In the genomic region with DNA sequence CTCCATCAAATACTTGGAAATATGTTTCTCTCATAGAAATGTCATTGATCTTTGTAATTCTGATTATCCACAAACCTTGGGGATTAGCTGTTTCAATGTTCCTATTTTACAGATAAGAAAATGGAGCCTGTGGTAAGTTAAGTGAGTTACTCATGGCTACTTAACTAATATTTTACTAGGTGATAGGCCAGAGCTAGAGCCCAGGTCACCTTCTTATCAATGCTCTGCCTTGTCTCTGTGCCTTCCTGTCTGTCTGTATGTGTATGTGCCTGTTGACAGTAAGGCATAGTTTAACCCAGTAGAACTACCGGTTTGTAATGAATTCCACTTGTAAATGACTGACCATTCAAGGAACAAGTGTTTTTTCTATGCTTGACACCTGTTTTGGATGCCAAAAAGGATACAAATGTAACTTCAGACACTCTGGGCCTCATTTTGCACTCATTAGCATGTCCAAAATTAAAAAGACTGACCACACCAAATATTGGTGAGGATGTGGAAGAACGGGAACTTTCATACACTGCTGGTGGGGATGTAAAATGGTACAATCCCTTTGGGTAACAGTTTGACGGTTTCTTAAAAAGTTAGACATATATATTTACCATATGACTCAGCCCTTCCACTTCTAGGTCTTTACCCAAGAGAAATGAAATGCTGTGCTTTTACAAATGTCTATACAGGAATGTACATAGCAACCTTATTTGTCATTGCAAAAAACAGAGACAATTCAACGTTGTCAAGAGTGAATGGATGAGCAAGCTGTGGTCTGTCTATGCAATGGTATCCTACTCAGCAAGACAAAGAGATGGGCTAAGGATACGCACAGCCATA, we compare ENCODE assay signal across 8 cellular contexts. TPM values are rescaled to one million over a fixed set of nuclear protein-coding genes. Genes with fewer than 3 reads are reported as not detected.
A peak's percentile ranks its signal among the peaks of the same experiment; 100 is the strongest.
DNase-seq lines count a peak whose midpoint lies in the region; ATAC-seq, FAIRE-seq and TF ChIP-seq lines count a peak whose summit lies in the region.

No MANE protein-coding gene starts in this region.

- H3K27ac ChIP-seq in mesenchymal stem cell (ENCODE audit: low read length, poor library complexity, severe bottlenecking), result peak overlapping the region; percentile 11

- H3K36me3 ChIP-seq in mesenchymal stem cell (ENCODE audit: control insufficient read depth in 1 of 2, insufficient read depth in 2 of 2, low read depth in 1 of 2, low read length in 2 of 2), result no peaks in the 10 kb centered on the region

- no peak overlapping the region for H3K4me3 ChIP-seq in mesenchymal stem cell (ENCODE audit: insufficient read depth in 1 of 2, low read depth in 1 of 2, low read length in 2 of 2)

- no peak for FAIRE-seq in H54 (lab: Jason Lieb, UNC)

- no peak overlapping the region for H3K9ac ChIP-seq in mesenchymal stem cell (ENCODE audit: low read length)

- no peak overlapping the region for H3K14ac ChIP-seq in mesenchymal stem cell (ENCODE audit: low read length in 2 of 2)

- peak overlapping the region; percentile 96 for H3K27ac Mint-ChIP-seq in activated T-helper 17 cell treated with anti-CD3 and anti-CD28 coated beads, Interleukin-2, amount 50 U/mL, for 72 hours
- H3K27ac Mint-ChIP-seq in T-helper 17 cell, result no peak overlapping the region

- peaks cover 7% of the 10 kb centered on the region for H3K36me3 Mint-ChIP-seq in activated T-helper 17 cell treated with anti-CD3 and anti-CD28 coated beads, Interleukin-2, amount 50 U/mL, for 72 hours (ENCODE audit: low read depth)
- H3K36me3 Mint-ChIP-seq in T-helper 17 cell (ENCODE audit: low read depth), result peaks cover 2% of the 10 kb centered on the region

- no peak overlapping the region for H2BK15ac ChIP-seq in mesenchymal stem cell (ENCODE audit: low read depth, poor library complexity, severe bottlenecking)

- no peak overlapping the region for H4K91ac ChIP-seq in mesenchymal stem cell (ENCODE audit: low read length)

- H3K4me3 Mint-ChIP-seq in activated T-helper 17 cell treated with anti-CD3 and anti-CD28 coated beads, Interleukin-2, amount 50 U/mL, for 72 hours, result peak overlapping the region; percentile 52
- H3K4me3 Mint-ChIP-seq in T-helper 17 cell, result no peak overlapping the region

- no peaks in the 10 kb centered on the region for H3K27me3 ChIP-seq in mesenchymal stem cell (ENCODE audit: control insufficient read depth in 1 of 2, insufficient read depth in 1 of 2, low read length in 2 of 2)

- no peak overlapping the region for H2BK5ac ChIP-seq in mesenchymal stem cell (ENCODE audit: low read depth, low read length, poor library complexity, severe bottlenecking)

- peaks cover 21% of the 10 kb centered on the region for H3K4me1 Mint-ChIP-seq in activated T-helper 17 cell treated with anti-CD3 and anti-CD28 coated beads, Interleukin-2, amount 50 U/mL, for 72 hours
- no peaks in the 10 kb centered on the region for H3K4me1 Mint-ChIP-seq in T-helper 17 cell

- H3K4me2 ChIP-seq in mesenchymal stem cell (ENCODE audit: low read length, poor library complexity, severe bottlenecking), result no peak overlapping the region

- H3K27me3 Mint-ChIP-seq in activated T-helper 17 cell treated with anti-CD3 and anti-CD28 coated beads, Interleukin-2, amount 50 U/mL, for 72 hours, result no peaks in the 10 kb centered on the region
- no peaks in the 10 kb centered on the region for H3K27me3 Mint-ChIP-seq in T-helper 17 cell

- ATAC-seq in GM18867 (IDR thresholded peaks at IDR 0.05; ENCODE audit: unreplicated experiment), result peak; percentile 31
- ATAC-seq in HG03175 (IDR thresholded peaks at IDR 0.05; ENCODE audit: unreplicated experiment), result peak; percentile 52
- ATAC-seq in activated T-helper 17 cell treated with anti-CD3 and anti-CD28 coated beads, Interleukin-2, amount 50 U/mL, for 72 hours (replicated peaks), result peak; percentile 92
- ATAC-seq in T-helper 17 cell, result no peak

- no peak overlapping the region for H2BK12ac ChIP-seq in mesenchymal stem cell (ENCODE audit: low read length in 2 of 2)

- no peak overlapping the region for H3K18ac ChIP-seq in mesenchymal stem cell (ENCODE audit: low read depth in 1 of 2, low read length in 2 of 2)

- peaks cover 3% of the 10 kb centered on the region for H3K4me1 ChIP-seq in mesenchymal stem cell (ENCODE audit: control insufficient read depth, insufficient read depth, low read depth, low read length)

- no peak overlapping the region for H3K4ac ChIP-seq in mesenchymal stem cell (ENCODE audit: low read depth in 1 of 2, low read length in 2 of 2)

- no peak overlapping the region for H2BK120ac ChIP-seq in mesenchymal stem cell (ENCODE audit: low read depth, low read length)

- DNase-seq in mesenchymal stem cell (peak; percentile 93), T-helper 17 cell (no peak), H54 (ENCODE audit: insufficient read length, low spot score) (no peak), AG08396 (ENCODE audit: low spot score) (no peak), D341Med (ENCODE audit: low spot score) (no peak)

- peaks cover 6% of the 10 kb centered on the region for H3K9me3 ChIP-seq in mesenchymal stem cell (ENCODE audit: control insufficient read depth, low read length)
- no peaks in the 10 kb centered on the region for H3K9me3 ChIP-seq in T-helper 17 cell (ENCODE audit: control insufficient read depth, low read length, poor library complexity, severe bottlenecking)

- H3K23ac ChIP-seq in mesenchymal stem cell (ENCODE audit: low read length in 2 of 2), result no peak overlapping the region

- no peak overlapping the region for H2AFZ ChIP-seq in mesenchymal stem cell (ENCODE audit: low read depth, low read length)

- peaks cover 6% of the 10 kb centered on the region for H3K9me3 Mint-ChIP-seq in activated T-helper 17 cell treated with anti-CD3 and anti-CD28 coated beads, Interleukin-2, amount 50 U/mL, for 72 hours

- H2AK5ac ChIP-seq in mesenchymal stem cell (ENCODE audit: low read length, severe bottlenecking), result no peak overlapping the region

- no peak overlapping the region for H4K8ac ChIP-seq in mesenchymal stem cell (ENCODE audit: low read length)

- WGBS in mesenchymal stem cell, result 15% methylated on average over 2 of the region's 5 CpGs

- no peaks in the 10 kb centered on the region for H3K79me1 ChIP-seq in mesenchymal stem cell (replicated peaks; ENCODE audit: low read length, poor library complexity, severe bottlenecking)

- no peak for TF ChIP-seq POLR2A in H54 (IDR thresholded peaks at IDR 0.05; ENCODE audit: low read depth, low read length)

RNA-seq across cellular contexts. Expression of gene IL1A, which starts 19.6 kb away (rescaled TPM):
- total RNA-seq in activated T-helper 17 cell treated with anti-CD3 and anti-CD28 coated beads, Interleukin-2, amount 50 U/mL, for 72 hours, result 10 to 100 TPM in 1 of 2 donors, 1 to 10 TPM in 1; 4.3 to 27.1 TPM
- polyA plus RNA-seq in mesenchymal stem cell (2013, experiment 1 of 2), result 0.72 TPM
- polyA plus RNA-seq in mesenchymal stem cell (2013, experiment 2 of 2), result 0.84 TPM
- under 1 TPM; 0.35 to 0.44 TPM for total RNA-seq in T-helper 17 cell

RNA-seq across cellular contexts. Expression of gene IL1B, which starts 32.7 kb away (rescaled TPM):
- total RNA-seq in activated T-helper 17 cell treated with anti-CD3 and anti-CD28 coated beads, Interleukin-2, amount 50 U/mL, for 72 hours, result under 1 TPM in 1 of 2 donors, not detected in 1; 0.40 TPM
- 5.3 TPM for polyA plus RNA-seq in mesenchymal stem cell (2013, experiment 1 of 2)
- 5.7 TPM for polyA plus RNA-seq in mesenchymal stem cell (2013, experiment 2 of 2)
- 10 to 100 TPM; 30.8 to 61.2 TPM for total RNA-seq in T-helper 17 cell

RNA-seq across cellular contexts. Expression of gene CKAP2L, which starts 39.5 kb away (rescaled TPM):
- total RNA-seq in activated T-helper 17 cell treated with anti-CD3 and anti-CD28 coated beads, Interleukin-2, amount 50 U/mL, for 72 hours, result 10 to 100 TPM; 31.4 to 35.8 TPM
- 2.7 TPM for polyA plus RNA-seq in mesenchymal stem cell (2013, experiment 1 of 2)
- polyA plus RNA-seq in mesenchymal stem cell (2013, experiment 2 of 2), result 3.1 TPM
- total RNA-seq in T-helper 17 cell, result under 1 TPM; 0.37 to 0.97 TPM

Comparison
In these comparisons a context has a peak if more than half of its experiments do, and no peak if none do; other contexts are left out.
1. RNA of gene IL1B, which starts 32.7 kb away (total RNA-seq): 30.8 to 61.2 TPM in T-helper 17 cell; 0.40 TPM in activated T-helper 17 cell treated with anti-CD3 and anti-CD28 coated beads, Interleukin-2, amount 50 U/mL, for 72 hours; every median in the first group is over 10 times any median in the second.
2. RNA of gene CKAP2L, which starts 39.5 kb away (total RNA-seq): 31.4 to 35.8 TPM in activated T-helper 17 cell treated with anti-CD3 and anti-CD28 coated beads, Interleukin-2, amount 50 U/mL, for 72 hours; 0.37 to 0.97 TPM in T-helper 17 cell; every median in the first group is over 10 times any median in the second.